ENCODE assay signal across 16 cellular contexts in the genomic region with DNA sequence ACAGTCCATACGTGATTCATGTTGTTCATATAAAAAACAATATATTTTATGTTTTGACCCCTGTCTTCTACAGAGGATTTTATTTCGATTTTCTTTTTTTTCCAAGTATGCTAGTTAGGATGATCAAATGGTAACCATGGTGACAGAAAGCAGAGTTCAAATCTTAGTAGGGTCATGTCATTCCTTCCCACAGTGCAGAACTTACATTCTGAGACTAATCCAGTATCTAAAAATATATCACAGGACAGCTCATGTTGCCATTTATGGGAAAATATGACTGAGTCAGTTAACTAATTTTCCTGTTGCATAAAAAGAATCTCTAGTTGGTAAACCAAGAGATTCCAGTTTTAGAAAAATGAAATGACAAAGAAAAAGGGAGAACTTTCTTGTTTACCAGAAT.
DNase-seq lines count a peak whose midpoint lies in the region; ATAC-seq and TF ChIP-seq lines count a peak whose summit lies in the region.
"Had no signal": no experiment of that assay in that cellular context is flagged by ENCODE, and none has a peak within 500 bp of the region (broad histone marks: within the 10 kb centered on the region; RNA-seq: fewer than 3 reads in every experiment).

No MANE protein-coding gene starts in this region.

- WGBS in GM23248 (ENCODE audit: low coverage in 1 of 2, low lambda C conversion rate in 2 of 2, missing lambda C conversion rate in 2 of 2), 2 experiments = 5 to 7% methylated on average over 2 of the region's 2 CpGs
- 74% methylated on average over 2 of the region's 2 CpGs for WGBS in smooth muscle cell (ENCODE audit: low lambda C conversion rate)

- peak; percentile 16 for DNase-seq in GM23248
- DNase-seq in PC-3 = peak; percentile 43
- peak; percentile 42 for DNase-seq in fibroblast of peridontal ligament (ENCODE audit: extremely low read depth)
- DNase-seq in smooth muscle cell (lab: John Stamatoyannopoulos, UW; ENCODE audit: unreplicated experiment) = no peak
- no peak for DNase-seq in NK-92 (lab: John Stamatoyannopoulos, UW; ENCODE audit: unreplicated experiment)
- no peak for DNase-seq in NCI-H146 (lab: John Stamatoyannopoulos, UW)
- no peak for DNase-seq in WERI-Rb-1
- DNase-seq: activated CD4-positive, alpha-beta T cell treated with anti-CD3 and anti-CD28 coated beads, Interleukin-2, amount 10 ng/mL, durations not matched to agents 24 days and 14 days; DMS79 treated with DMSO at 0.1 percent for 48 hours; NCI-H1694; NCI-H446; SHP77 had no signal

- no peak overlapping the region for H3K27ac ChIP-seq in GM23248
- peak overlapping the region; percentile 92 for H3K27ac ChIP-seq in PC-3 (ENCODE audit: low read length)
- peak overlapping the region; percentile 96 for H3K27ac ChIP-seq in smooth muscle cell (ENCODE audit: low read depth)
- H3K27ac ChIP-seq in WERI-Rb-1 = no peak overlapping the region
- H3K27ac ChIP-seq: neural progenitor cell, suprapubic skin had no signal

- H3K4me3 ChIP-seq in GM23248 = no peak overlapping the region
- H3K4me3 ChIP-seq in PC-3 (ENCODE audit: low read length) = no peak overlapping the region
- no peak overlapping the region for H3K4me3 ChIP-seq in smooth muscle cell
- H3K4me3 ChIP-seq in WERI-Rb-1 (ENCODE audit: low read depth, low read length) = no peak overlapping the region
- H3K4me3 ChIP-seq: neural progenitor cell, suprapubic skin had no signal

- no peaks in the 10 kb centered on the region for H3K79me2 ChIP-seq in GM23248 (ENCODE audit: insufficient read depth)
- no peaks in the 10 kb centered on the region for H3K79me2 ChIP-seq in PC-3 (ENCODE audit: low read length)
- no peaks in the 10 kb centered on the region for H3K79me2 ChIP-seq in smooth muscle cell (ENCODE audit: low read depth)

- H3K36me3 ChIP-seq in GM23248 (ENCODE audit: low read depth) (no peaks in the 10 kb centered on the region), PC-3 (ENCODE audit: low read depth, low read length) (no peaks in the 10 kb centered on the region), smooth muscle cell (ENCODE audit: low read depth) (no peaks in the 10 kb centered on the region), WERI-Rb-1 (no peaks in the 10 kb centered on the region)
- H3K36me3 ChIP-seq: neural progenitor cell, suprapubic skin had no signal

- H3K27me3 ChIP-seq in GM23248 (replicated peaks; ENCODE audit: insufficient read depth) (no peaks in the 10 kb centered on the region), PC-3 (ENCODE audit: low read length) (no peaks in the 10 kb centered on the region), smooth muscle cell (ENCODE audit: low read depth) (no peaks in the 10 kb centered on the region), WERI-Rb-1 (ENCODE audit: insufficient read depth, low read depth, severe bottlenecking) (no peaks in the 10 kb centered on the region)
- H3K27me3 ChIP-seq: neural progenitor cell, suprapubic skin had no signal

- H3K4me1 ChIP-seq in GM23248 (ENCODE audit: insufficient read depth) = no peaks in the 10 kb centered on the region
- H3K4me1 ChIP-seq in PC-3 (ENCODE audit: insufficient read depth, low read length) = peaks cover 20% of the 10 kb centered on the region
- no peaks in the 10 kb centered on the region for H3K4me1 ChIP-seq in smooth muscle cell (ENCODE audit: low read depth)
- H3K4me1 ChIP-seq: neural progenitor cell, suprapubic skin had no signal

- no peaks in the 10 kb centered on the region for H3K9me3 ChIP-seq in GM23248 (ENCODE audit: low read depth)
- no peaks in the 10 kb centered on the region for H3K9me3 ChIP-seq in PC-3 (ENCODE audit: low read length)
- H3K9me3 ChIP-seq in smooth muscle cell (replicated peaks; ENCODE audit: low read depth) = no peaks in the 10 kb centered on the region
- H3K9me3 ChIP-seq in WERI-Rb-1 (ENCODE audit: severe bottlenecking) = no peaks in the 10 kb centered on the region
- H3K9me3 ChIP-seq: suprapubic skin had no signal

- no TSS peak for BruUV-seq in PC-3 (replicated peaks; lab: Mats Ljungman, UMichigan)

- H2AFZ ChIP-seq in GM23248 (no peak overlapping the region), PC-3 (ENCODE audit: low read length) (no peak overlapping the region), smooth muscle cell (ENCODE audit: low read depth) (no peak overlapping the region)
- H2AFZ ChIP-seq: neural progenitor cell had no signal

- H3K9ac ChIP-seq in GM23248 = no peak overlapping the region
- peak overlapping the region; percentile 32; the same call in 1 of the 2 replicates for H3K9ac ChIP-seq in PC-3 (ENCODE audit: low read length)
- H3K9ac ChIP-seq in smooth muscle cell (ENCODE audit: low read depth) = peak overlapping the region; percentile 82
- H3K9ac ChIP-seq: neural progenitor cell had no signal

- no peaks in the 10 kb centered on the region for H3F3A ChIP-seq in GM23248 (ENCODE audit: insufficient read depth)
- H3F3A ChIP-seq in PC-3 (ENCODE audit: low read length, unreplicated experiment) = no peaks in the 10 kb centered on the region
- no peaks in the 10 kb centered on the region for H3F3A ChIP-seq in smooth muscle cell (ENCODE audit: low read depth)

- no peaks in the 10 kb centered on the region for H3K9me2 ChIP-seq in GM23248 (ENCODE audit: insufficient read depth)
- no peaks in the 10 kb centered on the region for H3K9me2 ChIP-seq in PC-3 (replicated peaks; ENCODE audit: low read length)

- H4K20me1 ChIP-seq in GM23248 (ENCODE audit: insufficient read depth) (no peaks in the 10 kb centered on the region), PC-3 (ENCODE audit: low read length) (no peaks in the 10 kb centered on the region), smooth muscle cell (ENCODE audit: low read depth) (no peaks in the 10 kb centered on the region)

- TF ChIP-seq CTCF in PC-3 (conservative IDR thresholded peaks at IDR 0.05; ENCODE audit: low read depth, low read length) (no peak), smooth muscle cell (IDR thresholded peaks at IDR 0.05; ENCODE audit: borderline replicate concordance, insufficient read depth, poor library complexity, severe bottlenecking) (no peak), WERI-Rb-1 (IDR thresholded peaks at IDR 0.05; ENCODE audit: low read depth, low read length) (no peak)

- in situ Hi-C loops in GM23248 (cut with MboI) = no loop called here

- no peak overlapping the region for H3K4me2 ChIP-seq in GM23248 (ENCODE audit: unreplicated experiment)
- H3K4me2 ChIP-seq in PC-3 (ENCODE audit: low read length) = peak overlapping the region; percentile 54
- H3K4me2 ChIP-seq in smooth muscle cell = peak overlapping the region; percentile 58
- H3K4me2 ChIP-seq: neural progenitor cell had no signal

- intact Hi-C loops in PC-3 (cut with micrococcal nuclease) = no loop called here

- ATAC-seq in PC-3 (no peak), HG03460 (IDR thresholded peaks at IDR 0.05; ENCODE audit: unreplicated experiment) (no peak)
- ATAC-seq: esophagus mucosa had no signal

- CTCF ChIA-PET in PC-3 (lab: Charles Lee) = no interaction called here

- POLR2A ChIA-PET in PC-3 (lab: Charles Lee; ENCODE audit: unreplicated experiment) = no interaction called here

Comparison
In these comparisons a context has a peak if more than half of its experiments do, and no peak if none do; other contexts are left out.
1. DNase-seq: peak in GM23248 (single experiment), PC-3 (single experiment) and fibroblast of peridontal ligament (single experiment); none in smooth muscle cell (single experiment), NK-92 (single experiment), NCI-H146 (single experiment) and WERI-Rb-1 (single experiment).
2. H3K27ac ChIP-seq: peak in PC-3 (single experiment) and smooth muscle cell (single experiment); none in GM23248 (single experiment) and WERI-Rb-1 (single experiment).